Comparison of ENCODE assay signal across 13 cellular contexts in genomic region chr4:151322161-151322560, GRCh38. TPM values are rescaled to one million over a fixed set of nuclear protein-coding genes. Genes with fewer than 3 reads are reported as not detected.
"Had no signal": no experiment of that assay in that cellular context is flagged by ENCODE, and none has a peak within 500 bp of the region (broad histone marks: within the 10 kb centered on the region; RNA-seq: fewer than 3 reads in every experiment).

No MANE protein-coding gene starts in this region.

RNA-seq across cellular contexts. Expression of gene SH3D19, which starts 3.2 kb away (rescaled TPM):
- total RNA-seq: activated CD4-positive, alpha-beta T cell treated with anti-CD3 and anti-CD28 coated beads, Interleukin-2, amount 10 ng/mL, durations not matched to agents 7 days and 5 days; activated CD8-positive, alpha-beta T cell treated with anti-CD3 and anti-CD28 coated beads, Interleukin-2, amount 10 ng/mL, durations not matched to agents 7 days and 5 days; activated naive CD8-positive, alpha-beta T cell treated with anti-CD3 and anti-CD28 coated beads, Interleukin-2, amount 10 ng/mL, durations not matched to agents 7 days and 5 days; activated T-helper 2 cell treated with anti-CD3 and anti-CD28 coated beads, Interferon-gamma antibody, Interleukin-2, Interleukin-4, amounts not matched to agents 10 μg/mL and 5 μg/mL and 100 μg/mL, durations not matched to agents 14 hours and 24 hours and 36 hours; T-helper 1 cell treated with Interleukin-12 subunit alpha and Interleukin-12 subunit beta and Interleukin-4 antibody, amounts not matched to agents 30 ng/mL and 1 ng/mL, for 36 hours had no signal

RNA-seq across cellular contexts. Expression of gene PRSS48, which starts 45.2 kb away (rescaled TPM):
- total RNA-seq: activated CD4-positive, alpha-beta T cell treated with anti-CD3 and anti-CD28 coated beads, Interleukin-2, amount 10 ng/mL, durations not matched to agents 7 days and 5 days; activated CD8-positive, alpha-beta T cell treated with anti-CD3 and anti-CD28 coated beads, Interleukin-2, amount 10 ng/mL, durations not matched to agents 7 days and 5 days; activated naive CD8-positive, alpha-beta T cell treated with anti-CD3 and anti-CD28 coated beads, Interleukin-2, amount 10 ng/mL, durations not matched to agents 7 days and 5 days; activated T-helper 2 cell treated with anti-CD3 and anti-CD28 coated beads, Interferon-gamma antibody, Interleukin-2, Interleukin-4, amounts not matched to agents 10 μg/mL and 5 μg/mL and 100 μg/mL, durations not matched to agents 14 hours and 24 hours and 36 hours; colonic mucosa; gastrocnemius medialis; left lobe of liver; lung microvascular endothelial cell; pancreas; pulmonary artery endothelial cell; T-helper 1 cell treated with Interleukin-12 subunit alpha and Interleukin-12 subunit beta and Interleukin-4 antibody, amounts not matched to agents 30 ng/mL and 1 ng/mL, for 36 hours; upper lobe of right lung had no signal
- polyA plus RNA-seq: esophagus, pancreas had no signal
